Comparison of ENCODE assay signal across 13 cellular contexts in genomic region chr9:95029251-95029650, GRCh38.
A peak's percentile ranks its signal among the peaks of the same experiment; 100 is the strongest.
DNase-seq lines count a peak whose midpoint lies in the region; ATAC-seq, FAIRE-seq and TF ChIP-seq lines count a peak whose summit lies in the region.
"Had no signal": no experiment of that assay in that cellular context is flagged by ENCODE, and none has a peak within 500 bp of the region (broad histone marks: within the 10 kb centered on the region; RNA-seq: fewer than 3 reads in every experiment).

No MANE protein-coding gene starts in this region.

- intact Hi-C loops in upper lobe of right lung (cut with DNase I): no loop called here

- no peak overlapping the region for H2AFZ ChIP-seq in osteoblast (ENCODE audit: low read length)

- H3K4me3 ChIP-seq in osteoblast (ENCODE audit: insufficient read depth, low read length): no peak overlapping the region
- no peak overlapping the region for H3K4me3 ChIP-seq in upper lobe of right lung

- no peak for FAIRE-seq in GM12892 (lab: Jason Lieb, UNC)
- FAIRE-seq: bronchial epithelial cell had no signal

- TF ChIP-seq CTCF in chondrocyte (IDR thresholded peaks at IDR 0.05) (no peak), osteoblast (IDR thresholded peaks at IDR 0.05; ENCODE audit: extremely low read depth, low read depth, low read length) (no peak), upper lobe of right lung (IDR thresholded peaks at IDR 0.05) (no peak)

- no peak overlapping the region for H3K4me3 Mint-ChIP-seq in chondrocyte (ENCODE audit: unreplicated experiment)
- H3K4me3 Mint-ChIP-seq: activated CD4-positive, alpha-beta memory T cell treated with anti-CD3 and anti-CD28 coated beads, Interleukin-2, amount 10 ng/mL, durations not matched to agents 7 days and 5 days had no signal

- peaks cover 20% of the 10 kb centered on the region for H3K36me3 Mint-ChIP-seq in chondrocyte (ENCODE audit: low read depth)

- no peaks in the 10 kb centered on the region for H3K27me3 Mint-ChIP-seq in chondrocyte (ENCODE audit: low read depth)
- H3K27me3 Mint-ChIP-seq: activated CD4-positive, alpha-beta memory T cell treated with anti-CD3 and anti-CD28 coated beads, Interleukin-2, amount 10 ng/mL, durations not matched to agents 7 days and 5 days had no signal

- H3K4me1 Mint-ChIP-seq in chondrocyte (ENCODE audit: low read depth): peaks cover 90% of the 10 kb centered on the region

- no peaks in the 10 kb centered on the region for H3K9me3 ChIP-seq in osteoblast (ENCODE audit: low read depth, low read length)
- H3K9me3 ChIP-seq in upper lobe of right lung: no peaks in the 10 kb centered on the region

- H3K4me2 ChIP-seq in osteoblast (ENCODE audit: insufficient read depth, low read length): no peak overlapping the region

- peaks cover 100% of the 10 kb centered on the region for H3K79me2 ChIP-seq in osteoblast (ENCODE audit: insufficient read depth, low read length)

- peaks cover 55% of the 10 kb centered on the region for H4K20me1 ChIP-seq in osteoblast (ENCODE audit: insufficient read depth, low read length)

- no peak for TF ChIP-seq POLR2A in GM12892 (IDR thresholded peaks at IDR 0.05; ENCODE audit: low read depth, low read length)

- H3K36me3 ChIP-seq in osteoblast (ENCODE audit: insufficient read depth, low read length) (peaks cover 81% of the 10 kb centered on the region), upper lobe of right lung (no peaks in the 10 kb centered on the region)

- DNase-seq in NCI-H2029 treated with DMSO at 0.1 percent for 48 hours (lab: John Stamatoyannopoulos, UW) (peak; percentile 73), NCI-H2029 (lab: John Stamatoyannopoulos, UW) (no peak), chondrocyte (ENCODE audit: low spot score) (no peak), osteoblast (ENCODE audit: insufficient read length, low spot score, missing footprints) (no peak), upper lobe of right lung (no peak), medulla oblongata (ENCODE audit: extremely low spot score) (no peak), GM12892 (ENCODE audit: insufficient read length) (no peak)
- no peak for DNase-seq in stimulated activated CD4-positive, alpha-beta T cell treated with anti-CD3 and anti-CD28 coated beads, Interleukin-1b, Interleukin-23, amount 100 ng/mL, for 48 hours
- DNase-seq: activated CD4-positive, alpha-beta memory T cell treated with anti-CD3 and anti-CD28 coated beads, Interleukin-2, amount 10 ng/mL, durations not matched to agents 7 days and 5 days; activated effector memory CD4-positive, alpha-beta T cell treated with anti-CD3 and anti-CD28 coated beads, Interleukin-2, amount 50 U/mL, for 16 hours had no signal

- H3K27ac ChIP-seq in osteoblast (ENCODE audit: low read depth, low read length) (peak overlapping the region; percentile 34), upper lobe of right lung (peak overlapping the region; percentile 45)
- H3K27ac ChIP-seq: epithelial cell of prostate had no signal

- H3K27me3 ChIP-seq in osteoblast (ENCODE audit: insufficient read depth, low read length) (no peaks in the 10 kb centered on the region), upper lobe of right lung (no peaks in the 10 kb centered on the region)

- H3K27ac Mint-ChIP-seq in chondrocyte (ENCODE audit: unreplicated experiment): peak overlapping the region; percentile 82
- H3K27ac Mint-ChIP-seq: activated CD4-positive, alpha-beta memory T cell treated with anti-CD3 and anti-CD28 coated beads, Interleukin-2, amount 10 ng/mL, durations not matched to agents 7 days and 5 days had no signal

- H3K4me1 ChIP-seq in osteoblast (ENCODE audit: insufficient read depth, low read length) (peaks cover 79% of the 10 kb centered on the region), upper lobe of right lung (peaks cover 82% of the 10 kb centered on the region)

- ATAC-seq in upper lobe of right lung: no peak
- ATAC-seq: Right ventricle myocardium inferior had no signal

- no peaks in the 10 kb centered on the region for H3K9me3 Mint-ChIP-seq in chondrocyte (ENCODE audit: low read depth)
- H3K9me3 Mint-ChIP-seq: activated CD4-positive, alpha-beta memory T cell treated with anti-CD3 and anti-CD28 coated beads, Interleukin-2, amount 10 ng/mL, durations not matched to agents 7 days and 5 days had no signal
